Comparison of ENCODE assay signal across 34 cellular contexts in the genomic region with DNA sequence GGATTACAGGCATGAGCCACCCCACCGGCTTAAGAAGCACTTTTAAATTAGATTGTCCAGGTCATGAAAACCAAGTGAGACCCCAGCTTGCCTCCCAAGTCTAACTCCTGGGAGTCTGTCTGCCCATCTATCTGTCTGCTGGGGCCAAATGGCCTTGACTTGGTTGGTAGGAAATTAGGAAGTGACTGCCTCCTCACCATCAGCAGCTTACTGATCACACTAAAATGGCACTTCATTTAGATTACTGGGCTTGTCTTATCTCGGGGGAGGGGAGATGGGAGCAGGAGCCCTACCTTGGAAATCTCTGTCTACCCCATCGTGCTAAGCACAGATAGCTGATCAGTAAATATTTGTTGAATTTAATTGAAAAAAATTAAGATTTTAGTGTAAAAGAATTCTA. TPM values are rescaled to one million over a fixed set of nuclear protein-coding genes. Genes with fewer than 3 reads are reported as not detected.
"Had no signal": no experiment of that assay in that cellular context is flagged by ENCODE, and none has a peak within 500 bp of the region (broad histone marks: within the 10 kb centered on the region; RNA-seq: fewer than 3 reads in every experiment).

No MANE protein-coding gene starts in this region.

- H3K9me3 ChIP-seq: ascending aorta, SJCRH30 had no signal

- H3K4me1 Mint-ChIP-seq: activated B cell treated with CpG ODN at 0.5 μM for 24 hours; activated CD4-positive, alpha-beta memory T cell treated with anti-CD3 and anti-CD28 coated beads, Interleukin-2, amount 10 ng/mL, durations not matched to agents 7 days and 5 days; activated naive CD4-positive, alpha-beta T cell treated with anti-CD3 and anti-CD28 coated beads, Interleukin-2, amount 50 U/mL, for 24 hours; activated naive CD8-positive, alpha-beta T cell treated with anti-CD3 and anti-CD28 coated beads, Interleukin-2, amount 10 ng/mL, durations not matched to agents 7 days and 5 days; central memory CD8-positive, alpha-beta T cell had no signal

- H3K27me3 Mint-ChIP-seq: activated naive CD4-positive, alpha-beta T cell treated with anti-CD3 and anti-CD28 coated beads, Interleukin-2, amount 50 U/mL, for 24 hours had no signal

- H3K4me3 Mint-ChIP-seq: activated B cell treated with CpG ODN at 0.5 μM for 24 hours; activated CD4-positive, alpha-beta memory T cell treated with anti-CD3 and anti-CD28 coated beads, Interleukin-2, amount 10 ng/mL, durations not matched to agents 7 days and 5 days; activated naive CD4-positive, alpha-beta T cell treated with anti-CD3 and anti-CD28 coated beads, Interleukin-2, amount 50 U/mL, for 24 hours; activated naive CD8-positive, alpha-beta T cell treated with anti-CD3 and anti-CD28 coated beads, Interleukin-2, amount 10 ng/mL, durations not matched to agents 7 days and 5 days; activated T-cell treated with anti-CD3 and anti-CD28 coated beads, Interleukin-2, amount 50 U/mL, for 24 hours; central memory CD8-positive, alpha-beta T cell had no signal

- H3K27ac ChIP-seq: ascending aorta, cardiac muscle cell, SJCRH30, SK-N-MC had no signal

- H3K27me3 ChIP-seq: cardiac muscle cell, SJCRH30 had no signal

- H3K36me3 ChIP-seq: ascending aorta, cardiac muscle cell, SJCRH30 had no signal

- H3K27ac Mint-ChIP-seq: activated B cell treated with CpG ODN at 0.5 μM for 24 hours; activated CD4-positive, alpha-beta memory T cell treated with anti-CD3 and anti-CD28 coated beads, Interleukin-2, amount 10 ng/mL, durations not matched to agents 7 days and 5 days; activated naive CD4-positive, alpha-beta T cell treated with anti-CD3 and anti-CD28 coated beads, Interleukin-2, amount 50 U/mL, for 24 hours; activated naive CD8-positive, alpha-beta T cell treated with anti-CD3 and anti-CD28 coated beads, Interleukin-2, amount 10 ng/mL, durations not matched to agents 7 days and 5 days; activated T-cell treated with anti-CD3 and anti-CD28 coated beads, Interleukin-2, amount 50 U/mL, for 24 hours; activated T-helper 2 cell treated with anti-CD3 and anti-CD28 coated beads, Interferon-gamma antibody, Interleukin-2, Interleukin-4, amounts not matched to agents 10 μg/mL and 5 μg/mL and 100 μg/mL, durations not matched to agents 14 hours and 24 hours and 36 hours had no signal

- H3K4me1 ChIP-seq: SJCRH30 had no signal

- H3K9me3 Mint-ChIP-seq: activated B cell treated with CpG ODN at 0.5 μM for 24 hours; activated CD4-positive, alpha-beta memory T cell treated with anti-CD3 and anti-CD28 coated beads, Interleukin-2, amount 10 ng/mL, durations not matched to agents 7 days and 5 days; activated naive CD4-positive, alpha-beta T cell treated with anti-CD3 and anti-CD28 coated beads, Interleukin-2, amount 50 U/mL, for 24 hours; activated naive CD8-positive, alpha-beta T cell treated with anti-CD3 and anti-CD28 coated beads, Interleukin-2, amount 10 ng/mL, durations not matched to agents 7 days and 5 days; activated T-cell treated with anti-CD3 and anti-CD28 coated beads, Interleukin-2, amount 50 U/mL, for 24 hours; activated T-helper 2 cell treated with anti-CD3 and anti-CD28 coated beads, Interferon-gamma antibody, Interleukin-2, Interleukin-4, amounts not matched to agents 10 μg/mL and 5 μg/mL and 100 μg/mL, durations not matched to agents 14 hours and 24 hours and 36 hours; central memory CD8-positive, alpha-beta T cell had no signal

- ATAC-seq: Panc1 had no signal

- H3K36me3 Mint-ChIP-seq: activated naive CD4-positive, alpha-beta T cell treated with anti-CD3 and anti-CD28 coated beads, Interleukin-2, amount 50 U/mL, for 24 hours; activated naive CD8-positive, alpha-beta T cell treated with anti-CD3 and anti-CD28 coated beads, Interleukin-2, amount 10 ng/mL, durations not matched to agents 7 days and 5 days had no signal

- H3K4me3 ChIP-seq: ascending aorta, cardiac muscle cell, SJCRH30, SK-N-MC had no signal

- DNase-seq: activated B cell treated with CpG ODN at 0.5 μM for 24 hours; activated CD4-positive, alpha-beta memory T cell treated with anti-CD3 and anti-CD28 coated beads, Interleukin-2, amount 10 ng/mL, durations not matched to agents 7 days and 5 days; activated CD4-positive, alpha-beta T cell treated with anti-CD3 and anti-CD28 coated beads for 48 hours; activated CD4-positive, CD25-positive, alpha-beta regulatory T cell treated with anti-CD3 and anti-CD28 coated beads, Interleukin-2, amount 50 U/mL, for 72 hours; activated CD8-positive, alpha-beta memory T cell treated with anti-CD3 and anti-CD28 coated beads for 24 hours; activated gamma-delta T cell; activated naive CD4-positive, alpha-beta T cell treated with Interleukin-2 at 50 U/mL for 16 hours; activated naive CD8-positive, alpha-beta T cell treated with anti-CD3 and anti-CD28 coated beads, Interleukin-2, amount 10 ng/mL, durations not matched to agents 7 days and 5 days; activated T-cell treated with anti-CD3 and anti-CD28 coated beads, Interleukin-2, amount 50 U/mL, for 24 hours; amygdala; Karpas-422; NCI-H1105; NCI-H1417 treated with DMSO at 0.1 percent for 48 hours; NCI-H187 treated with DMSO at 0.1 percent for 48 hours; NCI-H2081; NCI-H226; NCI-H446 treated with DMSO at 0.1 percent for 48 hours; NCI-H524; SHP77; SJCRH30; T1000 had no signal

RNA-seq across cellular contexts. Expression of gene LRRC2, which starts 5.6 kb away (rescaled TPM):
- total RNA-seq: activated B cell treated with CpG ODN at 0.5 μM for 24 hours; activated T-helper 2 cell treated with anti-CD3 and anti-CD28 coated beads, Interferon-gamma antibody, Interleukin-2, Interleukin-4, amounts not matched to agents 10 μg/mL and 5 μg/mL and 100 μg/mL, durations not matched to agents 14 hours and 24 hours and 36 hours; ascending aorta; MCF 10A; SJCRH30; T-helper 2 cell treated with Interferon-gamma antibody and Interleukin-4, amounts not matched to agents 100 ng/mL and 5 ng/mL, for 36 hours had no signal

RNA-seq across cellular contexts. Expression of gene FAM240A, which starts 40.6 kb away (rescaled TPM):
- total RNA-seq: activated B cell treated with CpG ODN at 0.5 μM for 24 hours; activated CD4-positive, alpha-beta memory T cell treated with anti-CD3 and anti-CD28 coated beads, Interleukin-2, amount 10 ng/mL, durations not matched to agents 7 days and 5 days; activated naive CD8-positive, alpha-beta T cell treated with anti-CD3 and anti-CD28 coated beads, Interleukin-2, amount 10 ng/mL, durations not matched to agents 7 days and 5 days; activated T-helper 2 cell treated with anti-CD3 and anti-CD28 coated beads, Interferon-gamma antibody, Interleukin-2, Interleukin-4, amounts not matched to agents 10 μg/mL and 5 μg/mL and 100 μg/mL, durations not matched to agents 14 hours and 24 hours and 36 hours; ascending aorta; cardiac muscle cell; chondrocyte; MCF 10A; RPMI7951; SJCRH30; T-helper 1 cell treated with Interleukin-12 subunit alpha and Interleukin-12 subunit beta and Interleukin-4 antibody, amounts not matched to agents 30 ng/mL and 1 ng/mL, for 36 hours; T-helper 2 cell treated with Interferon-gamma antibody and Interleukin-4, amounts not matched to agents 100 ng/mL and 5 ng/mL, for 36 hours had no signal
- polyA plus RNA-seq: adipose tissue, cardiac muscle cell had no signal
